ENCODE assay signal across 1 cellular context in genomic region chr1:1054099-1054700, GRCh38.
TF ChIP-seq lines count a peak whose summit lies in the region.

No MANE protein-coding gene starts in this region.

TF ChIP-seq in HEK293, 187 proteins besides CTCF, POLR2A, EP300 and RAD21:
- TF ChIP-seq ZNF292 (tag by site-specific recombination; IDR thresholded peaks at IDR 0.05; ENCODE audit: borderline replicate concordance, low read depth) (no peak), ZNF239 (tag by site-specific recombination; IDR thresholded peaks at IDR 0.05) (no peak), GLIS1 (tag by site-specific recombination; IDR thresholded peaks at IDR 0.05) (peak; percentile 93), ZNF530 (tag by site-specific recombination; IDR thresholded peaks at IDR 0.05; ENCODE audit: low read depth) (no peak), ZNF324 (tag by site-specific recombination; IDR thresholded peaks at IDR 0.05) (no peak), ZIC2 (tag by site-specific recombination; IDR thresholded peaks at IDR 0.05) (peak; percentile 82), GLIS2 (tag by site-specific recombination; IDR thresholded peaks at IDR 0.05) (peak; percentile 66; the same call in 1 of the 2 replicates)
